8 cellular contexts compared by ENCODE assay signal in the genomic region with DNA sequence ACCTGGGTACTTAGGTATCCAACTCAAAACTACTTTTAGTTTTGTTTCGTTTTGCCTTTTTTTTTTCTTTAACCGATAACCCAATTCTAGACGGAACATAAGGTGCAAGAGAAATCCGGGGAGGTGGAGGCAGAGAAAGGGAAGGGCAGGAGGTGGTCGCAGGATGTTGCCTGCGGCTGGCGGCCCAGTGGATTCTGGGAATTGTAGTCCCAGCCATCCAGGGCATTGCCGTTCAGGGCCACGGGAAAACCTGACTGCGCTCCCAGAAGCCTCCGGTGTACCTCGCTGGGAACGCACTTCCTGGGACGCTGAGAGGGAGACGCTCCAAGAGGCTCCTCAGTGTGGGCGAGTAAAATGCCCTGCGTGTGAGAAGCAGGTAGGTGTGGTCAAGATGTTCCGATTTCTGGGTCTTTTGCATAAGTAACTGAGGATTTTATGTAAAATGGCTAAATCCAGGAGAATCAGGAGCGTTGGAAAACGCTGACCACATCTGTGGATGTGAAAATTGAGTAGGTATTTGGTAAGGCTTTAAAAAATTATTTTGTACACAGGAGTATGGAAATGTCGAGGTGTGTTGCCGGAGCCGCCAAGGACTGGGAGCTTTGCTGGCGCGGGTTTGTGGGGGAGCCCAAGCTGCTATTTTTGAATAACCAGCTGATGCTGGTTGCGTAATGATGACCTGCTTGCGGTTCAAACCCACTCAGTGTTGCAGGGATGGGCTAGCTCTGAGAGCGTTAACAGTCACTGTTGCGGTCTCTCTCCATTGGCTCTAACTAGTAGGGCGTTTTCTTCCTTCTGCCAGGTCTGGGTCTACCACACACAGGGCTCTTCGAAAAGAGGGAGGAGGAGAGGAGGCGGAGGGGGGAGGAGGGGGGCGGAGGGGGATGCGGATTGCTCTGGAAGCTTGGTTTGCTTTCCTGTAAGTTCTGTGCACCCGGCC. TPM values are rescaled to one million over a fixed set of nuclear protein-coding genes. Genes with fewer than 3 reads are reported as not detected.
A peak's percentile ranks its signal among the peaks of the same experiment; 100 is the strongest.
DNase-seq lines count a peak whose midpoint lies in the region; ATAC-seq and TF ChIP-seq lines count a peak whose summit lies in the region.

CLDN12 (plus strand) TSS at position 288 of the 940 bp plus-strand sequence. CDS start 9,216 bp downstream, outside the sequence.

- CTCF ChIA-PET in OCI-LY7 (lab: Charles Lee; ENCODE audit: unreplicated experiment), result no interaction called here

- POLR2A ChIA-PET in OCI-LY7 (lab: Charles Lee), result interaction anchor here (0.6 to 1.9 kb wide), 6 partner anchors 13 to 1575 kb away, joined by 3 to 17 read pairs (median 4); no protein-coding TSS in a partner anchor

- no TSS peak for BruUV-seq in OCI-LY7 (replicated peaks; lab: Mats Ljungman, UMichigan)

- H3K36me3 ChIP-seq in OCI-LY7 (ENCODE audit: insufficient read depth, low read length), result peaks cover 27% of the 10 kb centered on the region
- H3K36me3 ChIP-seq in mucosa of descending colon (ENCODE audit: low read depth), result no peaks in the 10 kb centered on the region

- no peaks in the 10 kb centered on the region for H4K20me1 ChIP-seq in OCI-LY7 (ENCODE audit: insufficient read depth, low read length)

- DNase-seq in DMS 273 treated with DMSO at 0.1 percent for 48 hours (lab: John Stamatoyannopoulos, UW) (peak; percentile 95), HuH-7 (ENCODE audit: low spot score) (peak; percentile 71), OCI-LY7 (ENCODE audit: low spot score) (peak; percentile 82), activated T-cell treated with anti-CD3 and anti-CD28 coated beads for 4 hours (peak; percentile 54), epithelial cell of proximal tubule (ENCODE audit: low read depth) (peak; percentile 98), mucosa of descending colon (peak; percentile 89 to 91 (median 90))
- peak; percentile 60 for DNase-seq in stimulated activated CD8-positive, alpha-beta memory T cell treated with anti-CD3 and anti-CD28 coated beads, Interleukin-4, amount 100 ng/mL, for 24 hours (ENCODE audit: low read depth)

- H3K4me3 ChIP-seq in OCI-LY7 (ENCODE audit: low read depth, low read length, poor library complexity, severe bottlenecking), result peak within 1 kb of the TSS; percentile 80
- peak within 1 kb of the TSS; percentile 73 for H3K4me3 ChIP-seq in epithelial cell of proximal tubule (ENCODE audit: low read depth, low read length)
- H3K4me3 ChIP-seq in mucosa of descending colon, result peak within 1 kb of the TSS; percentile 46

- H3K9me2 ChIP-seq in OCI-LY7 (ENCODE audit: insufficient read depth, low read length), result no peaks in the 10 kb centered on the region

- peaks cover 9% of the 10 kb centered on the region; the same call in 1 of the 2 replicates for H3K79me2 ChIP-seq in OCI-LY7 (ENCODE audit: insufficient read depth, low read depth, low read length)

- H3K4me2 ChIP-seq in OCI-LY7 (ENCODE audit: low read length), result peak within 1 kb of the TSS; percentile 84

- peak within 1 kb of the TSS; percentile 99 for H2AFZ ChIP-seq in OCI-LY7 (ENCODE audit: low read length)

- peaks cover 5% of the 10 kb centered on the region for H3K4me1 ChIP-seq in OCI-LY7 (ENCODE audit: insufficient read depth, low read length, poor library complexity, severe bottlenecking)
- H3K4me1 ChIP-seq in mucosa of descending colon (ENCODE audit: low read depth), result peaks cover 7% of the 10 kb centered on the region

- intact Hi-C loops in OCI-LY7 (cut with micrococcal nuclease; ENCODE audit: unreplicated experiment) (loop anchor here (1.0 to 5.0 kb wide), 2 partner anchors 57 to 1539 kb away; partner anchors contain the start of genes AKAP9 and GTPBP10), mucosa of descending colon (cut with DNase I, micrococcal nuclease) (no loop called here)

- peak within 1 kb of the TSS; percentile 37 for H3K27ac ChIP-seq in OCI-LY7 (ENCODE audit: low read depth, low read length, poor library complexity, severe bottlenecking)

- ATAC-seq in GM21526 (IDR thresholded peaks at IDR 0.05; ENCODE audit: low FRiP score, unreplicated experiment), result peak; percentile 98
- ATAC-seq in mucosa of descending colon, result peak; percentile 96

- TF ChIP-seq CTCF in OCI-LY7 (conservative IDR thresholded peaks at IDR 0.05; ENCODE audit: low read length), result no peak
- no peak for TF ChIP-seq CTCF in epithelial cell of proximal tubule (conservative IDR thresholded peaks at IDR 0.05; ENCODE audit: low read depth, low read length)
- no peak for TF ChIP-seq CTCF in mucosa of descending colon (IDR thresholded peaks at IDR 0.05)

- 0 out of 2 replicates have a peak, but pooled peaks cover 2% of the 10 kb centered on the region for H3K9me3 ChIP-seq in OCI-LY7 (ENCODE audit: low read length)
- peaks cover 4% of the 10 kb centered on the region for H3K9me3 ChIP-seq in mucosa of descending colon

RNA-seq across cellular contexts. Expression of gene CLDN12, which starts in this region (rescaled TPM):
- total RNA-seq in OCI-LY7 (2014; rRNA removed; shearing (Covaris generic)), result 8.2 and 11.0 TPM in 2 replicates
- 17.0 and 20.4 TPM in 2 replicates for total RNA-seq in OCI-LY7 (2022)
- 25.2 and 53.3 TPM in 2 replicates for total RNA-seq in epithelial cell of proximal tubule
- total RNA-seq in mucosa of descending colon, result 10 to 100 TPM; 43.4 to 66.6 (median 55.4) TPM

Comparison
In these comparisons a context has a peak if more than half of its experiments do, and no peak if none do; other contexts are left out.
1. Peak in every context shown above with its lines: DNase-seq, ATAC-seq, H3K4me3 ChIP-seq and H3K27ac ChIP-seq.